In the genomic region with DNA sequence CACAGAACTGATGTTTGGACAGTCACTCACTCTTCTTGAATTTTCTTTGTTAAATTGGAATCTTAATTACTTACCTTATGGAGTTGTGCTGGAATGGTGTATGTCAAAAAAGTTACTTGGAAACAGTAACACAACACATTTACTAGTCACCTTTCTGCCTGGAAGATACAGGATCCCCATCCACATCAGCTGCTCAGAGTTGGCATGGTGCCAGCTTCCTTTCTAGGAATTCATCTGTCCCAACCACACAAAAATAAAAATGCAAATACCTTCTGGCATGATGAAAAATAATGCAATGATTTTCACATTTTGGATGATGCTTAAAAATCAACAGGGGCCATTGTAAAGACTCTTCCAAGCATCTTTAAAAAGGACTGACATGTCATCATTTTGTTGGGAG, we compare ENCODE assay signal across 20 cellular contexts.
"Had no signal": no experiment of that assay in that cellular context is flagged by ENCODE, and none has a peak within 500 bp of the region (broad histone marks: within the 10 kb centered on the region; RNA-seq: fewer than 3 reads in every experiment).

No MANE protein-coding gene starts in this region.

- ATAC-seq: activated CD4-positive, alpha-beta T cell treated with anti-CD3 and anti-CD28 coated beads for 36 hours; activated naive CD4-positive, alpha-beta T cell treated with anti-CD3 and anti-CD28 coated beads, Interleukin-2, amount 50 U/mL, for 72 hours; activated T-helper 17 cell treated with anti-CD3 and anti-CD28 coated beads, Interleukin-2, amount 50 U/mL, for 72 hours; heart right ventricle; left cardiac atrium; pancreas; right cardiac atrium; upper lobe of right lung had no signal

- DNase-seq: activated B cell treated with CpG ODN at 0.5 μM for 24 hours; activated CD4-positive, alpha-beta T cell treated with anti-CD3 and anti-CD28 coated beads for 36 hours; activated CD4-positive, alpha-beta T cell treated with anti-CD3 and anti-CD28 coated beads, Interleukin-2, amount 50 U/mL, for 4 hours; activated CD8-positive, alpha-beta memory T cell treated with anti-CD3 and anti-CD28 coated beads for 24 hours; activated CD8-positive, alpha-beta memory T cell treated with anti-CD3 and anti-CD28 coated beads, Interleukin-2, amount 50 U/mL, for 4 hours; activated T-cell treated with anti-CD3 and anti-CD28 coated beads, Interleukin-2, amount 50 U/mL, for 24 hours; aorta; effector CD8-positive, alpha-beta T cell; foreskin fibroblast; heart right ventricle; islet precursor cell; left cardiac atrium; mesenchymal stem cell; pancreas; right cardiac atrium; stimulated activated CD4-positive, alpha-beta T cell treated with anti-CD3 and anti-CD28 coated beads, Interleukin-1b, Interleukin-23, amount 100 ng/mL, for 48 hours; thyroid gland; upper lobe of right lung had no signal
